ENCODE assay signal across 19 cellular contexts in genomic region chr7:47795631-47796030, GRCh38.
A peak's percentile ranks its signal among the peaks of the same experiment; 100 is the strongest.
DNase-seq lines count a peak whose midpoint lies in the region; ATAC-seq and TF ChIP-seq lines count a peak whose summit lies in the region.
"Had no signal": no experiment of that assay in that cellular context is flagged by ENCODE, and none has a peak within 500 bp of the region (broad histone marks: within the 10 kb centered on the region; RNA-seq: fewer than 3 reads in every experiment).

No MANE protein-coding gene starts in this region.

- H3K27me3 Mint-ChIP-seq in stimulated activated naive CD8-positive, alpha-beta T cell treated with anti-CD3 and anti-CD28 coated beads, Interleukin-15, amount 100 ng/mL, for 72 hours = peaks cover 8% of the 10 kb centered on the region
- H3K27me3 Mint-ChIP-seq: activated CD4-positive, alpha-beta T cell treated with anti-CD3 and anti-CD28 coated beads for 36 hours; B cell had no signal

- H3K79me1 ChIP-seq in mesenchymal stem cell (replicated peaks; ENCODE audit: low read length, poor library complexity, severe bottlenecking) = no peaks in the 10 kb centered on the region

- no peaks in the 10 kb centered on the region for H3K4me1 Mint-ChIP-seq in stimulated activated naive CD8-positive, alpha-beta T cell treated with anti-CD3 and anti-CD28 coated beads, Interleukin-15, amount 100 ng/mL, for 72 hours
- H3K4me1 Mint-ChIP-seq: activated CD4-positive, alpha-beta T cell treated with anti-CD3 and anti-CD28 coated beads for 36 hours; activated naive CD4-positive, alpha-beta T cell treated with anti-CD3 and anti-CD28 coated beads, Interleukin-2, amount 10 ng/mL, durations not matched to agents 7 days and 5 days; central memory CD8-positive, alpha-beta T cell; nephron had no signal

- POLR2A ChIA-PET in AG04450 (lab: Yijun Ruan, JAX) = interaction anchor here (0.8 to 1.6 kb wide), 4 partner anchors 9 to 346 kb away, joined by 3 to 9 read pairs (median 6); no protein-coding TSS in a partner anchor

- H3K18ac ChIP-seq in mesenchymal stem cell (ENCODE audit: low read depth in 1 of 2, low read length in 2 of 2) = peak overlapping the region in 1 of 2 experiments; percentile 18

- H2BK15ac ChIP-seq in mesenchymal stem cell (ENCODE audit: low read depth, poor library complexity, severe bottlenecking) = no peak overlapping the region

- WGBS in mesenchymal stem cell = 31% methylated on average over 2 of the region's 2 CpGs

- DNase-seq in AG04450 (ENCODE audit: low read depth, low spot score) = peak; percentile 78
- peak; percentile 84 for DNase-seq in HS-5 (ENCODE audit: low read depth)
- DNase-seq in astrocyte of the spinal cord (ENCODE audit: low read depth, low spot score) = peak; percentile 84
- DNase-seq in mesenchymal stem cell = peak; percentile 85
- DNase-seq in GDM1 (lab: John Stamatoyannopoulos, UW) = no peak
- DNase-seq in HuH-7.5 (ENCODE audit: low spot score) = no peak
- no peak for DNase-seq in stimulated activated naive CD8-positive, alpha-beta T cell treated with anti-CD3 and anti-CD28 coated beads, Interleukin-15, amount 100 ng/mL, for 72 hours
- DNase-seq in HAP-1 (ENCODE audit: low spot score in 2 of 2) = no peak
- DNase-seq: activated CD4-positive, alpha-beta T cell treated with anti-CD3 and anti-CD28 coated beads for 36 hours; activated naive CD4-positive, alpha-beta T cell treated with anti-CD3 and anti-CD28 coated beads, Interleukin-2, amount 10 ng/mL, durations not matched to agents 7 days and 5 days; left ventricle myocardium inferior; NCI-H1930; NCI-H526 treated with DMSO at 0.1 percent for 48 hours; Peyer's patch; right cardiac atrium; stimulated activated CD4-positive, alpha-beta T cell treated with anti-CD3 and anti-CD28 coated beads, Interleukin-4, amount 100 ng/mL, for 24 hours had no signal

- peak overlapping the region; percentile 56 for H3K4me3 ChIP-seq in AG04450 (ENCODE audit: low read depth, low read length)
- H3K4me3 ChIP-seq in astrocyte of the spinal cord (ENCODE audit: low read depth, low read length) = no peak overlapping the region
- H3K4me3 ChIP-seq in mesenchymal stem cell (ENCODE audit: insufficient read depth in 1 of 2, low read depth in 1 of 2, low read length in 2 of 2) = no peak overlapping the region
- H3K4me3 ChIP-seq in HAP-1 = no peak overlapping the region
- H3K4me3 ChIP-seq: left ventricle myocardium inferior, Peyer's patch had no signal

- H3K14ac ChIP-seq in mesenchymal stem cell (ENCODE audit: low read length in 2 of 2) = no peak overlapping the region

- H3K9ac ChIP-seq in mesenchymal stem cell (ENCODE audit: low read length) = no peak overlapping the region

- H2BK120ac ChIP-seq in mesenchymal stem cell (ENCODE audit: low read depth, low read length) = no peak overlapping the region

- no peak overlapping the region for H3K4me2 ChIP-seq in mesenchymal stem cell (ENCODE audit: low read length, poor library complexity, severe bottlenecking)

- TF ChIP-seq CTCF in AG04450 (IDR thresholded peaks at IDR 0.05; ENCODE audit: low read depth, low read length) (no peak), astrocyte of the spinal cord (IDR thresholded peaks at IDR 0.05; ENCODE audit: low read depth, low read length) (no peak)

- no peaks in the 10 kb centered on the region; the same call in 1 of the 2 replicates for H3K9me3 ChIP-seq in AG04450 (ENCODE audit: control insufficient read depth, insufficient read depth, low read length)
- no peaks in the 10 kb centered on the region for H3K9me3 ChIP-seq in mesenchymal stem cell (ENCODE audit: control insufficient read depth, low read length)
- H3K9me3 ChIP-seq in HAP-1 = 0 out of 2 replicates have a peak, but pooled peaks cover 3% of the 10 kb centered on the region
- H3K9me3 ChIP-seq: left ventricle myocardium inferior, Peyer's patch had no signal

- H2AK5ac ChIP-seq in mesenchymal stem cell (ENCODE audit: low read length, severe bottlenecking) = no peak overlapping the region

- H4K91ac ChIP-seq in mesenchymal stem cell (ENCODE audit: low read length) = no peak overlapping the region

- in situ Hi-C loops in astrocyte of the spinal cord (cut with HindIII; ENCODE audit: low sequenced_read_pairs) (no loop called here), HAP-1 (cut with MboI; ENCODE audit: low sequenced_read_pairs) (no loop called here)

- no peak overlapping the region for H2BK5ac ChIP-seq in mesenchymal stem cell (ENCODE audit: low read depth, low read length, poor library complexity, severe bottlenecking)

- peak overlapping the region; percentile 94 for H3K27ac ChIP-seq in AG04450 (ENCODE audit: low read depth, low read length)
- H3K27ac ChIP-seq in mesenchymal stem cell (ENCODE audit: low read length, poor library complexity, severe bottlenecking) = peak overlapping the region; percentile 67
- H3K27ac ChIP-seq: left ventricle myocardium inferior, Peyer's patch had no signal

- H3K23ac ChIP-seq in mesenchymal stem cell (ENCODE audit: low read length in 2 of 2) = no peak overlapping the region

- no peaks in the 10 kb centered on the region for H3K9me3 Mint-ChIP-seq in stimulated activated naive CD8-positive, alpha-beta T cell treated with anti-CD3 and anti-CD28 coated beads, Interleukin-15, amount 100 ng/mL, for 72 hours
- H3K9me3 Mint-ChIP-seq: activated naive CD4-positive, alpha-beta T cell treated with anti-CD3 and anti-CD28 coated beads, Interleukin-2, amount 10 ng/mL, durations not matched to agents 7 days and 5 days; central memory CD8-positive, alpha-beta T cell had no signal

- H2AFZ ChIP-seq in mesenchymal stem cell (ENCODE audit: low read depth, low read length) = no peak overlapping the region

- CTCF ChIA-PET in AG04450 (lab: Charles Lee) = interaction anchor here (1.3 to 2.4 kb wide), 2 partner anchors 24 to 529 kb away, joined by 6 to 12 read pairs; no protein-coding TSS in a partner anchor

- no peak overlapping the region for H3K4me3 Mint-ChIP-seq in stimulated activated naive CD8-positive, alpha-beta T cell treated with anti-CD3 and anti-CD28 coated beads, Interleukin-15, amount 100 ng/mL, for 72 hours
- H3K4me3 Mint-ChIP-seq: activated CD4-positive, alpha-beta T cell treated with anti-CD3 and anti-CD28 coated beads for 36 hours; activated naive CD4-positive, alpha-beta T cell treated with anti-CD3 and anti-CD28 coated beads, Interleukin-2, amount 10 ng/mL, durations not matched to agents 7 days and 5 days; B cell; central memory CD8-positive, alpha-beta T cell; nephron had no signal

- H3K27me3 ChIP-seq in AG04450 (ENCODE audit: control insufficient read depth, insufficient read depth, low read length) = no peaks in the 10 kb centered on the region
- no peaks in the 10 kb centered on the region for H3K27me3 ChIP-seq in mesenchymal stem cell (ENCODE audit: control insufficient read depth in 1 of 2, insufficient read depth in 1 of 2, low read length in 2 of 2)
- H3K27me3 ChIP-seq in HAP-1 (ENCODE audit: low read depth) = no peaks in the 10 kb centered on the region
- H3K27me3 ChIP-seq: Peyer's patch had no signal

- no peak overlapping the region for H3K27ac Mint-ChIP-seq in stimulated activated naive CD8-positive, alpha-beta T cell treated with anti-CD3 and anti-CD28 coated beads, Interleukin-15, amount 100 ng/mL, for 72 hours
- H3K27ac Mint-ChIP-seq: activated CD4-positive, alpha-beta T cell treated with anti-CD3 and anti-CD28 coated beads for 36 hours; activated naive CD4-positive, alpha-beta T cell treated with anti-CD3 and anti-CD28 coated beads, Interleukin-2, amount 10 ng/mL, durations not matched to agents 7 days and 5 days; B cell had no signal

- ATAC-seq in stimulated activated naive CD8-positive, alpha-beta T cell treated with anti-CD3 and anti-CD28 coated beads, Interleukin-15, amount 100 ng/mL, for 72 hours = no peak
- ATAC-seq: activated CD4-positive, alpha-beta T cell treated with anti-CD3 and anti-CD28 coated beads for 36 hours; right cardiac atrium had no signal

- no peak overlapping the region for H4K8ac ChIP-seq in mesenchymal stem cell (ENCODE audit: low read length)

- H3K36me3 ChIP-seq in mesenchymal stem cell (ENCODE audit: control insufficient read depth in 1 of 2, insufficient read depth in 2 of 2, low read depth in 1 of 2, low read length in 2 of 2) = no peaks in the 10 kb centered on the region
- no peaks in the 10 kb centered on the region for H3K36me3 ChIP-seq in HAP-1 (replicated peaks)
- H3K36me3 ChIP-seq: left ventricle myocardium inferior, Peyer's patch had no signal

- peaks cover 4% of the 10 kb centered on the region for H3K4me1 ChIP-seq in mesenchymal stem cell (ENCODE audit: control insufficient read depth, insufficient read depth, low read depth, low read length)
- H3K4me1 ChIP-seq in HAP-1 = peaks cover 4% of the 10 kb centered on the region; the same call in 1 of the 2 replicates
- H3K4me1 ChIP-seq: left ventricle myocardium inferior, Peyer's patch had no signal

- peak overlapping the region in 1 of 2 experiments; percentile 37 for H3K4ac ChIP-seq in mesenchymal stem cell (ENCODE audit: low read depth in 1 of 2, low read length in 2 of 2)

- peak overlapping the region in 1 of 2 experiments; percentile 38 for H2BK12ac ChIP-seq in mesenchymal stem cell (ENCODE audit: low read length in 2 of 2)

Comparison
In these comparisons a context has a peak if more than half of its experiments do, and no peak if none do; other contexts are left out.
1. DNase-seq: peak in AG04450 (single experiment), HS-5 (single experiment), astrocyte of the spinal cord (single experiment) and mesenchymal stem cell (single experiment); none in GDM1 (single experiment), HuH-7.5 (single experiment), stimulated activated naive CD8-positive, alpha-beta T cell treated with anti-CD3 and anti-CD28 coated beads, Interleukin-15, amount 100 ng/mL, for 72 hours (0 of 2) and HAP-1 (0 of 2).